ENCODE assay signal across 1 cellular context in the genomic region with DNA sequence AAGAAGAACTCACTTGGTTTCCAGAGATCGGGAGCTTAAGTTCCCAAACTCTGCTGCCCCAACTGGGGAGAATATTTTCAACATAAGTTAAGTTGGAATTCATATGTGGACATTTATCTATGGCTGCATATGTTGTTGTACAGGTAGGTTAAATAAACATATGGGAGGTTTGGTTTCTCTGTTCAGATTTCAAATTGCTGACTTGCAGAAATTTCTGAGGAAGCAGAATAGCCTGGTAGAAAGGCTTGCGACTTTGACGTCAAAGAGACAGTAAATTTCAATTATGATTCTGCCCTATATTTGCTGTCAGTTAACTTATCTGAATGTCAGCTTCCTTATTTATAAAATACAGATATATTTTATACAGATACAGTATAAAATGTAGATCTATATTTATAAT.
TF ChIP-seq lines count a peak whose summit lies in the region.

No MANE protein-coding gene starts in this region.

TF ChIP-seq in H1, 55 proteins besides CTCF, POLR2A, EP300 and RAD21:
- TF ChIP-seq CHD2 (IDR thresholded peaks at IDR 0.05; ENCODE audit: low read length) (no peak), POLR2AphosphoS5 (IDR thresholded peaks at IDR 0.05; ENCODE audit: low read depth, low read length) (no peak), MAFK (IDR thresholded peaks at IDR 0.05; ENCODE audit: low read depth, low read length) (peak; percentile 81)
